9 cellular contexts compared by ENCODE assay signal in genomic region chr2:205766765-205767359, GRCh38.
DNase-seq lines count a peak whose midpoint lies in the region; ATAC-seq, FAIRE-seq and TF ChIP-seq lines count a peak whose summit lies in the region.
"Had no signal": no experiment of that assay in that cellular context is flagged by ENCODE, and none has a peak within 500 bp of the region (broad histone marks: within the 10 kb centered on the region; RNA-seq: fewer than 3 reads in every experiment).

No MANE protein-coding gene starts in this region.

- H3K27ac Mint-ChIP-seq in immature natural killer cell: no peak overlapping the region

- H3F3A ChIP-seq in Loucy (ENCODE audit: low read depth): no peaks in the 10 kb centered on the region

- H3K9me3 Mint-ChIP-seq in immature natural killer cell: no peaks in the 10 kb centered on the region

- RAD21 ChIA-PET in GM12878 (lab: Charles Lee; ENCODE audit: unreplicated experiment): no interaction called here

- H3K36me3 ChIP-seq in Loucy (ENCODE audit: insufficient read depth, low read length) (no peaks in the 10 kb centered on the region), GM12878 (ENCODE audit: control insufficient read depth in 2 of 2, insufficient read depth in 2 of 2, low read length in 1 of 2) (no peaks in the 10 kb centered on the region)

- 11% methylated on average over 9 of the region's 9 CpGs for WGBS in GM12878 (ENCODE audit: insufficient coverage, insufficient replicate concordance, low lambda C conversion rate, missing lambda C conversion rate)

- H3K4me2 ChIP-seq in Loucy (ENCODE audit: low read depth, low read length, poor library complexity, severe bottlenecking): no peak overlapping the region
- H3K4me2 ChIP-seq in GM12878 (ENCODE audit: control insufficient read depth, insufficient read depth): no peak overlapping the region

- no peak overlapping the region for H3K4me3 Mint-ChIP-seq in immature natural killer cell

- TF ChIP-seq CTCF in AG09319 (IDR thresholded peaks at IDR 0.05; ENCODE audit: low read depth, low read length): peak; percentile 96
- peak; percentile 95 for TF ChIP-seq CTCF in Loucy (conservative IDR thresholded peaks at IDR 0.05; ENCODE audit: low read length)
- TF ChIP-seq CTCF in GM12878 (IDR thresholded peaks at IDR 0.05 in 2 of 3, conservative IDR thresholded peaks at IDR 0.05 in 1 of 3; ENCODE audit: control insufficient read depth in 2 of 3, extremely low read depth in 1 of 3, insufficient read depth in 1 of 3, low read depth in 3 of 3, low read length in 3 of 3): peak; percentile 77 to 89 (median 79)

- H3K27me3 Mint-ChIP-seq in immature natural killer cell (ENCODE audit: low read depth in 3 of 3): peaks cover 2 to 7% (median 7%) of the 10 kb centered on the region in 3 donors

- H3K79me2 ChIP-seq in Loucy (ENCODE audit: insufficient read depth, low read length) (no peaks in the 10 kb centered on the region), GM12878 (ENCODE audit: control insufficient read depth, insufficient read depth, low read length) (no peaks in the 10 kb centered on the region)

- no TSS peak for BruUV-seq in GM12878 (replicated peaks; lab: Mats Ljungman, UMichigan)

- H3K4me1 ChIP-seq in Loucy (ENCODE audit: insufficient read depth, low read length, poor library complexity, severe bottlenecking) (peaks cover 31% of the 10 kb centered on the region), GM12878 (ENCODE audit: control insufficient read depth, insufficient read depth, low read length) (no peaks in the 10 kb centered on the region)

- no peak overlapping the region for H3K9ac ChIP-seq in Loucy (ENCODE audit: low read depth, low read length, poor library complexity, severe bottlenecking)
- no peak overlapping the region for H3K9ac ChIP-seq in GM12878 (ENCODE audit: control insufficient read depth, insufficient read depth, low read length)

- CTCF ChIA-PET in GM12878 (lab: Yijun Ruan, JAX): interaction anchor here (1.5 kb wide), 1 partner anchor 11 kb away, joined by 3 read pairs; no protein-coding TSS in a partner anchor

- H3K4me1 Mint-ChIP-seq in immature natural killer cell: no peaks in the 10 kb centered on the region

- H4K20me1 ChIP-seq in Loucy (ENCODE audit: insufficient read depth, low read length, poor library complexity, severe bottlenecking) (no peaks in the 10 kb centered on the region), GM12878 (ENCODE audit: control insufficient read depth, insufficient read depth) (no peaks in the 10 kb centered on the region)

- intact Hi-C loops in GM12878 (cut with micrococcal nuclease; ENCODE audit: unreplicated experiment): loop anchor here (1.0 to 5.0 kb wide), 3 partner anchors 85 to 160 kb away; partner anchors contain the start of gene NRP2

- SMC1A ChIA-PET in GM12878 (lab: Charles Lee; ENCODE audit: uncharacterized antibody, unreplicated experiment): no interaction called here

- H3K27me3 ChIP-seq in Loucy (ENCODE audit: insufficient read depth, low read length, poor library complexity, severe bottlenecking): no peaks in the 10 kb centered on the region
- H3K27me3 ChIP-seq in GM12878 (replicated peaks in 1 of 2; ENCODE audit: control insufficient read depth in 2 of 2, insufficient read depth in 2 of 2, low read length in 1 of 2): peaks cover 0 to 2% of the 10 kb centered on the region in 2 experiments; a peak in 1 of 4 replicates

- no peak for FAIRE-seq in GM12878 (lab: Jason Lieb, UNC)

- H3K9me2 ChIP-seq in Loucy (replicated peaks; ENCODE audit: low read depth, low read length): no peaks in the 10 kb centered on the region

- no peak for DNase-seq in AG09319 (ENCODE audit: extremely low read depth, low read depth)
- DNase-seq in T follicular helper cell (ENCODE audit: low read depth): peak; percentile 6
- no peak for DNase-seq in GM12878 (ENCODE audit: low read depth, low spot score)
- peak; percentile 9 to 32 (median 17) for DNase-seq in immature natural killer cell
- DNase-seq in stimulated activated CD4-positive, alpha-beta T cell treated with anti-CD3 and anti-CD28 coated beads, Interleukin-1b, Interleukin-23, amount 100 ng/mL, for 24 hours (ENCODE audit: low read depth in 4 of 4, low spot score in 1 of 4): peak; percentile 18 to 41 (median 20)

- POLR2A ChIA-PET in GM12878 (lab: Charles Lee): no interaction called here

- in situ Hi-C loops in GM12878 (cut with MboI): no loop called here

- H2AFZ ChIP-seq in Loucy (ENCODE audit: low read length) (no peak overlapping the region), GM12878 (ENCODE audit: control insufficient read depth, low read depth, low read length) (no peak overlapping the region)

- H3K27ac ChIP-seq in GM12878 (ENCODE audit: control insufficient read depth, insufficient read depth): no peak overlapping the region
- H3K27ac ChIP-seq: skin epidermis had no signal

- H3K36me3 Mint-ChIP-seq in immature natural killer cell: no peaks in the 10 kb centered on the region

- H3K4me3 ChIP-seq in Loucy (ENCODE audit: low read length, poor library complexity, severe bottlenecking) (no peak overlapping the region), GM12878 (no peak overlapping the region)
- H3K4me3 ChIP-seq: skin epidermis had no signal

- ATAC-seq in GM18502 (IDR thresholded peaks at IDR 0.05; ENCODE audit: poor library complexity, unreplicated experiment) (peak; percentile 48), GM12878 (peak; percentile 60), GM21723 (IDR thresholded peaks at IDR 0.05; ENCODE audit: unreplicated experiment) (no peak)

- TF ChIP-seq POLR2A in GM12878 (IDR thresholded peaks at IDR 0.05; ENCODE audit: low read depth, low read length): no peak

- TF ChIP-seq EP300 in GM12878 (IDR thresholded peaks at IDR 0.05; ENCODE audit: borderline replicate concordance in 1 of 2, control insufficient read depth in 1 of 2, low read depth in 2 of 2, low read length in 2 of 2): no peak

- H3K9me3 ChIP-seq in Loucy (ENCODE audit: insufficient read depth, low read depth, low read length) (no peaks in the 10 kb centered on the region), GM12878 (replicated peaks; ENCODE audit: control insufficient read depth, insufficient read depth, low read length) (no peaks in the 10 kb centered on the region)

- TF ChIP-seq RAD21 in GM12878 (IDR thresholded peaks at IDR 0.05; ENCODE audit: insufficient read depth, low read depth, low read length): peak; percentile 67

TF ChIP-seq in GM12878, 131 proteins besides CTCF, POLR2A, EP300 and RAD21 (continues in another document):
- TF ChIP-seq EED (IDR thresholded peaks at IDR 0.05; ENCODE audit: low read depth): no peak
- no peak for TF ChIP-seq CHD1 (IDR thresholded peaks at IDR 0.05; ENCODE audit: low read depth, low read length)
- TF ChIP-seq USF2 (IDR thresholded peaks at IDR 0.05; ENCODE audit: borderline replicate concordance, low read depth, low read length): no peak
- TF ChIP-seq PRDM15 (CRISPR knock-in tag; IDR thresholded peaks at IDR 0.05): no peak
- TF ChIP-seq PML (IDR thresholded peaks at IDR 0.05; ENCODE audit: low read length): no peak
- TF ChIP-seq WRNIP1 (IDR thresholded peaks at IDR 0.05; ENCODE audit: borderline replicate concordance, low read depth, low read length): 0 out of 2 replicates have a peak, but pooled peaks have one; percentile 39
- no peak for TF ChIP-seq POU2F2 (IDR thresholded peaks at IDR 0.05; ENCODE audit: borderline replicate concordance, low read depth, low read length)
- 0 out of 2 replicates have a peak, but pooled peaks have one; percentile 21 for TF ChIP-seq YY1 (IDR thresholded peaks at IDR 0.05; ENCODE audit: low read depth, low read length)
- 0 out of 2 replicates have a peak, but pooled peaks have one; percentile 26 for TF ChIP-seq RB1 (IDR thresholded peaks at IDR 0.05; ENCODE audit: borderline replicate concordance)
- no peak for TF ChIP-seq USF1 (IDR thresholded peaks at IDR 0.05; ENCODE audit: borderline replicate concordance, extremely low read length, insufficient read depth, low read depth, low read length)

Comparison
In these comparisons a context has a peak if more than half of its experiments do, and no peak if none do; other contexts are left out.
1. DNase-seq: peak in T follicular helper cell (single experiment), immature natural killer cell (3 of 3) and stimulated activated CD4-positive, alpha-beta T cell treated with anti-CD3 and anti-CD28 coated beads, Interleukin-1b, Interleukin-23, amount 100 ng/mL, for 24 hours (4 of 4); none in AG09319 (single experiment) and GM12878 (single experiment).
2. Peak in every context shown above with its lines, with median percentiles within 50 percentile points of each other: CTCF ChIP-seq.